Comparison of ENCODE assay signal across 17 cellular contexts in the genomic region with DNA sequence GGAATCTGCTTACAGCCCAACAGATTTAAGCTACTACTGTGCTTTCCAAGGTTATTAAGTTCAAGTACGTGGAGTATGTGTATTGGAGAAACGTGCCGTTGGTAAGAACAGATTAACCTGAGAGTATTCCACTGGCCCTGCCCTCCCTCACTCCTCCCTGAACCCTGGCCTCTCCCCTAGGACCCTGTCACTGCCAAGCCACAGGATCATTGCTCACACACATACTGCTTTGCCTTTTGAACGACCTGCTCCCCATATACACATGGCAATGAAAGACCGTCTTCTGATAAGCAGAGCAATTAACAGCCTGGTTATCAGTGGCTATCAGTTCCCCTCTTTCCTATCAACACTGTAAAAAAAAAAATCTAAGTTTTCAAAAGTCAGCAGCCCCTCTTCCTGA.
DNase-seq lines count a peak whose midpoint lies in the region; FAIRE-seq and TF ChIP-seq lines count a peak whose summit lies in the region.
"Had no signal": no experiment of that assay in that cellular context is flagged by ENCODE, and none has a peak within 500 bp of the region (broad histone marks: within the 10 kb centered on the region; RNA-seq: fewer than 3 reads in every experiment).

No MANE protein-coding gene starts in this region.

- intact Hi-C loops in esophagus squamous epithelium (cut with DNase I): no loop called here

- TF ChIP-seq CTCF in Peyer's patch (IDR thresholded peaks at IDR 0.05) (no peak), bronchial epithelial cell (IDR thresholded peaks at IDR 0.05; ENCODE audit: insufficient read depth, low read length, severe bottlenecking) (no peak), nephron (IDR thresholded peaks at IDR 0.05; ENCODE audit: unreplicated experiment in 3 of 3) (no peak), esophagus squamous epithelium (IDR thresholded peaks at IDR 0.05) (no peak)

- DNase-seq in Peyer's patch (peak in 2 of 3 donors; percentile 76 to 84), bronchial epithelial cell (ENCODE audit: low read depth) (no peak), nucleus accumbens (lab: John Stamatoyannopoulos, UW) (no peak), NCI-H1694 (lab: John Stamatoyannopoulos, UW) (no peak), HT-29 (ENCODE audit: low spot score) (no peak), esophagus squamous epithelium (lab: John Stamatoyannopoulos, UW) (no peak)
- DNase-seq: C1 segment of cervical spinal cord; CD4-positive, alpha-beta memory T cell; COR-L47; DMS153; DND-41; GOT3 had no signal

- no peaks in the 10 kb centered on the region for H3K36me3 Mint-ChIP-seq in nephron (ENCODE audit: low read depth)
- H3K36me3 Mint-ChIP-seq: CD4-positive, alpha-beta memory T cell had no signal

- H3K4me1 ChIP-seq in Peyer's patch (peaks cover 0 to 11% (median 2%) of the 10 kb centered on the region in 4 donors), esophagus squamous epithelium (peaks cover 0 to 12% (median 8%) of the 10 kb centered on the region in 3 donors)
- H3K4me1 ChIP-seq: HAP-1 had no signal

- H3K4me3 Mint-ChIP-seq in nephron: no peak overlapping the region
- H3K4me3 Mint-ChIP-seq: CD4-positive, alpha-beta memory T cell had no signal

- peak overlapping the region in 3 of 4 donors; percentile 42 to 74 (median 69) for H3K27ac ChIP-seq in Peyer's patch
- no peak overlapping the region for H3K27ac ChIP-seq in esophagus squamous epithelium

- WGBS in esophagus squamous epithelium, 2 donors: 81 to 85% methylated on average over 5 of the region's 5 CpGs

- H3K27me3 Mint-ChIP-seq in nephron (ENCODE audit: low read depth): peaks cover 6% of the 10 kb centered on the region

- H3K27me3 ChIP-seq in Peyer's patch (no peaks in the 10 kb centered on the region), bronchial epithelial cell (ENCODE audit: control insufficient read depth, insufficient read depth, low read length) (no peaks in the 10 kb centered on the region), esophagus squamous epithelium (no peaks in the 10 kb centered on the region)

- no peaks in the 10 kb centered on the region for H3K36me3 ChIP-seq in Peyer's patch
- H3K36me3 ChIP-seq in bronchial epithelial cell (ENCODE audit: control insufficient read depth, insufficient read depth, low read length): no peaks in the 10 kb centered on the region
- no peaks in the 10 kb centered on the region for H3K36me3 ChIP-seq in esophagus squamous epithelium
- H3K36me3 ChIP-seq: HAP-1 had no signal

- TF ChIP-seq POLR2A in Peyer's patch (IDR thresholded peaks at IDR 0.05) (peak in 1 of 2 donors; percentile 13), esophagus squamous epithelium (IDR thresholded peaks at IDR 0.05) (no peak)

- peak overlapping the region in 2 of 3 experiments; percentile 7 to 54 for H3K27ac Mint-ChIP-seq in nephron
- H3K27ac Mint-ChIP-seq: CD4-positive, alpha-beta memory T cell had no signal

- FAIRE-seq in bronchial epithelial cell (lab: Jason Lieb, UNC): peak; percentile 7
- FAIRE-seq: G401.6, GM12892, H54 had no signal

- H3K4me3 ChIP-seq in Peyer's patch (no peak overlapping the region), bronchial epithelial cell (ENCODE audit: low read depth, low read length) (no peak overlapping the region), esophagus squamous epithelium (no peak overlapping the region)
- H3K4me3 ChIP-seq: HAP-1 had no signal

- peaks cover 13% of the 10 kb centered on the region for H3K4me1 Mint-ChIP-seq in nephron
- H3K4me1 Mint-ChIP-seq: CD4-positive, alpha-beta memory T cell had no signal

- H3K9me3 ChIP-seq in Peyer's patch (no peaks in the 10 kb centered on the region), esophagus squamous epithelium (no peaks in the 10 kb centered on the region)
- H3K9me3 ChIP-seq: HAP-1 had no signal

- peaks cover 3% of the 10 kb centered on the region for H3K9me3 Mint-ChIP-seq in nephron

Comparison
In these comparisons a context has a peak if more than half of its experiments do, and no peak if none do; other contexts are left out.
1. DNase-seq: peak in Peyer's patch (2 of 3); none in bronchial epithelial cell (single experiment), nucleus accumbens (0 of 56), NCI-H1694 (single experiment), HT-29 (single experiment) and esophagus squamous epithelium (single experiment).
2. H3K27ac ChIP-seq: peak in Peyer's patch (3 of 4); none in esophagus squamous epithelium (0 of 4).